10 cellular contexts compared by ENCODE assay signal in the genomic region with DNA sequence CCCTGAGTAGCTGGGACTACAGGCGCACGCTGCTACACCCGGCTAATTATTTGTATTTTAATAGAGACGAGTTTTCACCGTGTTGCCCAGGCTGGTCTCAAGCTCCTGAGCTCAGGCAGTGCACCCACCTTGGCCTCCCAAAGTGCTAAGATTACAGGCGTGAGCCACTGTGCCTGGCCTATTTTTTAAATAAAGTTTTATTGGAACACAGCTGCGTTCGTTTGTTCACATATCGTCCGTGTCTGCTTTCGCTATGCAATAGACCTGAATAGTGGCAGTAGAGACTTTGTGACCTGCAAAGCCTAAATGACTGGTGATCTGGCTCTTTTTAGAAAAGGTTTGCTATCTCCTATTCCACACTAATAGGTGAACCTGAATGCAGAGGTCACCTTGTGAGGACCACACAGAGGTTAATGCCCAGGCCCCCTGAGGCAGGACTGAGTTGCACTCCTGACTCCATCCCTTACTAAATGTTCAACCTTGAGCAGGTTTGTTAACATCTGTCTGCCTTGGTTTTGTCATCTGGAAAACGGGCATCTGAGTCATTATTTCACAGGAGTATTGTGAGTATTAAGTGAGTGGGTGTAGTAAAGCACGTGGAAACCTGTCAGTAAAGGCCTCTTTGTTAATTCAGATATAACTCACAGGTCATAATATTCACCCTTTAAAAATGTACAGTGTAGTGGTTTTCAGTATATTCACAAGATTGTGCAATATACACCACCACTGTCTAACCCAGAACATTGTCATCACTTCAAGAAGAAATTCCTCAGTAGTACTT.
A peak's percentile ranks its signal among the peaks of the same experiment; 100 is the strongest.
DNase-seq lines count a peak whose midpoint lies in the region; ATAC-seq and TF ChIP-seq lines count a peak whose summit lies in the region.
"Had no signal": no experiment of that assay in that cellular context is flagged by ENCODE, and none has a peak within 500 bp of the region (broad histone marks: within the 10 kb centered on the region; RNA-seq: fewer than 3 reads in every experiment).

No MANE protein-coding gene starts in this region.

- H3K4me3 Mint-ChIP-seq in T-helper 1 cell treated with Interleukin-12 subunit alpha and Interleukin-12 subunit beta and Interleukin-4 antibody, amounts not matched to agents 30 μg/mL and 1 μg/mL, for 36 hours = no peak overlapping the region

- BruUV-seq in Panc1 (replicated peaks; lab: Mats Ljungman, UMichigan) = no TSS peak

- H3K36me3 Mint-ChIP-seq in T-helper 1 cell treated with Interleukin-12 subunit alpha and Interleukin-12 subunit beta and Interleukin-4 antibody, amounts not matched to agents 30 μg/mL and 1 μg/mL, for 36 hours (ENCODE audit: low read depth) = peaks cover 40% of the 10 kb centered on the region

- no peak overlapping the region for H3K4me3 ChIP-seq in Panc1 (ENCODE audit: low read depth in 2 of 2, low read length in 2 of 2)
- H3K4me3 ChIP-seq in epithelial cell of esophagus (ENCODE audit: low read length) = no peak overlapping the region
- no peak overlapping the region for H3K4me3 ChIP-seq in skeletal muscle cell (ENCODE audit: low read depth, low read length)
- H3K4me3 ChIP-seq: heart left ventricle had no signal

- no peaks in the 10 kb centered on the region for H3K36me3 ChIP-seq in Panc1 (ENCODE audit: control insufficient read depth, insufficient read depth, low read length)
- H3K36me3 ChIP-seq: heart left ventricle had no signal

- no peaks in the 10 kb centered on the region for H3K9me3 ChIP-seq in Panc1 (ENCODE audit: control insufficient read depth, insufficient read depth, low read depth, low read length)

- peaks cover 54% of the 10 kb centered on the region for H3K4me1 Mint-ChIP-seq in T-helper 1 cell treated with Interleukin-12 subunit alpha and Interleukin-12 subunit beta and Interleukin-4 antibody, amounts not matched to agents 30 μg/mL and 1 μg/mL, for 36 hours (ENCODE audit: low read depth)

- ATAC-seq in Panc1 = no peak

- in situ Hi-C loops in Panc1 (cut with HindIII; ENCODE audit: low pct_unique_long_range_greater_than_20kb, low sequenced_read_pairs) = no loop called here

- peaks cover 14% of the 10 kb centered on the region for H3K9me3 Mint-ChIP-seq in T-helper 1 cell treated with Interleukin-12 subunit alpha and Interleukin-12 subunit beta and Interleukin-4 antibody, amounts not matched to agents 30 μg/mL and 1 μg/mL, for 36 hours

- peaks cover 14% of the 10 kb centered on the region for H3K4me1 ChIP-seq in Panc1 (ENCODE audit: control insufficient read depth, insufficient read depth, low read length)

- DNase-seq in T-helper 1 cell (no peak), Panc1 (ENCODE audit: low read depth, low spot score) (no peak), epithelial cell of esophagus (ENCODE audit: low read depth) (peak; percentile 95), skeletal muscle cell (ENCODE audit: low read depth) (peak; percentile 64), COR-L47 (lab: John Stamatoyannopoulos, UW) (no peak), NOMO-1 treated with DMSO at 0.1 percent for 48 hours (lab: John Stamatoyannopoulos, UW; ENCODE audit: unreplicated experiment) (no peak), NCI-H510A (lab: John Stamatoyannopoulos, UW) (no peak)
- DNase-seq: heart left ventricle, NCI-H82 had no signal

- CTCF ChIA-PET in Panc1 (lab: Charles Lee) = no interaction called here

- TF ChIP-seq CTCF in Panc1 (IDR thresholded peaks at IDR 0.05) (no peak), epithelial cell of esophagus (IDR thresholded peaks at IDR 0.05; ENCODE audit: insufficient read depth, low read depth, low read length, missing control alignments) (no peak)

- H3K27me3 ChIP-seq in Panc1 (ENCODE audit: control insufficient read depth, insufficient read depth, low read length) = no peaks in the 10 kb centered on the region
- H3K27me3 ChIP-seq: heart left ventricle had no signal

- intact Hi-C loops in Panc1 (cut with micrococcal nuclease; ENCODE audit: unreplicated experiment) = no loop called here

- H3K27me3 Mint-ChIP-seq in T-helper 1 cell treated with Interleukin-12 subunit alpha and Interleukin-12 subunit beta and Interleukin-4 antibody, amounts not matched to agents 30 μg/mL and 1 μg/mL, for 36 hours (ENCODE audit: low read depth) = no peaks in the 10 kb centered on the region

- H3K27ac Mint-ChIP-seq in T-helper 1 cell treated with Interleukin-12 subunit alpha and Interleukin-12 subunit beta and Interleukin-4 antibody, amounts not matched to agents 30 μg/mL and 1 μg/mL, for 36 hours = peak overlapping the region; percentile 66

- H3K27ac ChIP-seq in Panc1 (ENCODE audit: low read length) = peak overlapping the region; percentile 12; the same call in 1 of the 2 replicates

- POLR2A ChIA-PET in Panc1 (lab: Charles Lee) = no interaction called here

Comparison
In these comparisons a context has a peak if more than half of its experiments do, and no peak if none do; other contexts are left out.
1. DNase-seq: peak in epithelial cell of esophagus (single experiment) and skeletal muscle cell (single experiment); none in T-helper 1 cell (0 of 5), Panc1 (single experiment), COR-L47 (single experiment), NOMO-1 treated with DMSO at 0.1 percent for 48 hours (single experiment) and NCI-H510A (single experiment).